In genomic region chr9:93022721-93023520, GRCh38 we compare ENCODE assay signal across 29 cellular contexts. TPM values are rescaled to one million over a fixed set of nuclear protein-coding genes. Genes with fewer than 3 reads are reported as not detected.
DNase-seq lines count a peak whose midpoint lies in the region; ATAC-seq and TF ChIP-seq lines count a peak whose summit lies in the region.
"Had no signal": no experiment of that assay in that cellular context is flagged by ENCODE, and none has a peak within 500 bp of the region (broad histone marks: within the 10 kb centered on the region; RNA-seq: fewer than 3 reads in every experiment).

No MANE protein-coding gene starts in this region.

- no peaks in the 10 kb centered on the region for H3K27me3 ChIP-seq in CD4-positive, CD25-positive, alpha-beta regulatory T cell (ENCODE audit: control insufficient read depth, insufficient read depth, low read length)
- H3K27me3 ChIP-seq in neuronal stem cell (ENCODE audit: control insufficient read depth in 3 of 3, insufficient read depth in 3 of 3, low read depth in 1 of 3, low read length in 3 of 3) (peaks cover 0 to 19% (median 0%) of the 10 kb centered on the region in 3 experiments), uterus (no peaks in the 10 kb centered on the region)
- H3K27me3 ChIP-seq: BE2C, neural progenitor cell, suprapubic skin had no signal

- no peak overlapping the region for H3K4ac ChIP-seq in neuronal stem cell (ENCODE audit: low read length)

- no peak overlapping the region for H4K8ac ChIP-seq in neuronal stem cell (ENCODE audit: low read depth, low read length)

- peak overlapping the region; percentile 82 for H3K27ac Mint-ChIP-seq in activated T-cell treated with anti-CD3 and anti-CD28 coated beads, Interleukin-2, amount 50 U/mL, for 72 hours
- H3K27ac Mint-ChIP-seq in CD4-positive, CD25-positive, alpha-beta regulatory T cell = peak overlapping the region; percentile 73 to 96 (median 89)
- H3K27ac Mint-ChIP-seq in activated T-helper 17 cell treated with anti-CD3 and anti-CD28 coated beads, Interleukin-2, amount 50 U/mL, for 72 hours = peak overlapping the region; percentile 66

- H2BK5ac ChIP-seq in neuronal stem cell (ENCODE audit: low read length) = no peak overlapping the region

- H3K9ac ChIP-seq in neuronal stem cell (ENCODE audit: low read depth, low read length, poor library complexity) = no peak overlapping the region
- H3K9ac ChIP-seq: neural progenitor cell had no signal

- H3K27me3 Mint-ChIP-seq in activated T-cell treated with anti-CD3 and anti-CD28 coated beads, Interleukin-2, amount 50 U/mL, for 72 hours (ENCODE audit: low read depth) = no peaks in the 10 kb centered on the region
- H3K27me3 Mint-ChIP-seq in CD4-positive, CD25-positive, alpha-beta regulatory T cell = no peaks in the 10 kb centered on the region
- no peaks in the 10 kb centered on the region for H3K27me3 Mint-ChIP-seq in activated T-helper 17 cell treated with anti-CD3 and anti-CD28 coated beads, Interleukin-2, amount 50 U/mL, for 72 hours

- TF ChIP-seq CTCF in uterus (IDR thresholded peaks at IDR 0.05) = no peak

- H4K91ac ChIP-seq in neuronal stem cell (ENCODE audit: low read depth, low read length, poor library complexity) = peak overlapping the region; percentile 35

- no CpG with 5 or more reads among the region's 23 CpGs for WGBS in neuronal stem cell (ENCODE audit: extremely low coverage in 2 of 2, insufficient read length in 2 of 2, insufficient replicate concordance in 1 of 2), 2 donors

- H3K36me3 Mint-ChIP-seq in activated T-cell treated with anti-CD3 and anti-CD28 coated beads, Interleukin-2, amount 50 U/mL, for 72 hours (ENCODE audit: insufficient read depth in 2 of 2) = peaks cover 6 to 7% of the 10 kb centered on the region in 2 donors
- H3K36me3 Mint-ChIP-seq in CD4-positive, CD25-positive, alpha-beta regulatory T cell = peaks cover 40% of the 10 kb centered on the region
- H3K36me3 Mint-ChIP-seq in activated T-helper 17 cell treated with anti-CD3 and anti-CD28 coated beads, Interleukin-2, amount 50 U/mL, for 72 hours (ENCODE audit: low read depth) = peaks cover 77% of the 10 kb centered on the region
- H3K36me3 Mint-ChIP-seq: neural progenitor cell had no signal

- no peak overlapping the region for H3K4me3 Mint-ChIP-seq in activated T-cell treated with anti-CD3 and anti-CD28 coated beads, Interleukin-2, amount 50 U/mL, for 72 hours
- H3K4me3 Mint-ChIP-seq in CD4-positive, CD25-positive, alpha-beta regulatory T cell = peak overlapping the region in 1 of 4 donors; percentile 15
- H3K4me3 Mint-ChIP-seq in activated T-helper 17 cell treated with anti-CD3 and anti-CD28 coated beads, Interleukin-2, amount 50 U/mL, for 72 hours = no peak overlapping the region
- H3K4me3 Mint-ChIP-seq: neural progenitor cell had no signal

- intact Hi-C loops in uterus (cut with DNase I; ENCODE audit: low total_unique reads) = no loop called here

- no peak for DNase-seq in activated T-cell treated with anti-CD3 and anti-CD28 coated beads, Interleukin-2, amount 50 U/mL, for 72 hours
- DNase-seq in activated T-cell treated with anti-CD3 and anti-CD28 coated beads for 4 hours (no peak), neuronal stem cell (ENCODE audit: low spot score) (no peak), dermis blood vessel endothelial cell (no peak), uterus (no peak), NCI-H2081 (lab: John Stamatoyannopoulos, UW) (no peak)
- no peak for DNase-seq in CD4-positive, CD25-positive, alpha-beta regulatory T cell
- DNase-seq: activated CD4-positive, alpha-beta T cell treated with anti-CD3 and anti-CD28 coated beads, Interleukin-2, amount 50 U/mL, for 1 hour; activated gamma-delta T cell treated with Interleukin-2 at 50 U/mL for 16 hours; BE2C; central memory CD4-positive, alpha-beta T cell; Kasumi-1; MV-4-11; NCI-H146; NCI-H510A treated with DMSO at 0.1 percent for 48 hours; NK-92 treated with Interleukin-12 subunit alpha and Interleukin-12 subunit beta, amount 100 ng/mL, for 24 hours; SHP77 treated with DMSO at 0.1 percent for 48 hours; stimulated activated CD8-positive, alpha-beta memory T cell treated with anti-CD3 and anti-CD28 coated beads, Interleukin-4, amount 100 ng/mL, for 48 hours had no signal

- H3K18ac ChIP-seq in neuronal stem cell (ENCODE audit: low read length) = peak overlapping the region; percentile 61

- H2AFZ ChIP-seq in neuronal stem cell (ENCODE audit: low read length) = no peak overlapping the region
- H2AFZ ChIP-seq: neural progenitor cell had no signal

- no peak overlapping the region for H3K14ac ChIP-seq in neuronal stem cell (ENCODE audit: low read length)

- no peaks in the 10 kb centered on the region for H3K9me3 Mint-ChIP-seq in activated T-cell treated with anti-CD3 and anti-CD28 coated beads, Interleukin-2, amount 50 U/mL, for 72 hours
- H3K9me3 Mint-ChIP-seq in CD4-positive, CD25-positive, alpha-beta regulatory T cell = no peaks in the 10 kb centered on the region
- no peaks in the 10 kb centered on the region for H3K9me3 Mint-ChIP-seq in activated T-helper 17 cell treated with anti-CD3 and anti-CD28 coated beads, Interleukin-2, amount 50 U/mL, for 72 hours
- H3K9me3 Mint-ChIP-seq: neural progenitor cell had no signal

- peaks cover 65% of the 10 kb centered on the region for H3K4me1 ChIP-seq in CD4-positive, CD25-positive, alpha-beta regulatory T cell (ENCODE audit: control insufficient read depth, insufficient read depth, low read length, poor library complexity, severe bottlenecking)
- H3K4me1 ChIP-seq in neuronal stem cell (ENCODE audit: control insufficient read depth in 2 of 2, insufficient read depth in 1 of 2, low read depth in 1 of 2, low read length in 2 of 2) (peaks cover 0 to 10% of the 10 kb centered on the region in 2 donors), uterus (no peaks in the 10 kb centered on the region)
- H3K4me1 ChIP-seq: BE2C, HAP-1, suprapubic skin had no signal

- peaks cover 77% of the 10 kb centered on the region for H3K36me3 ChIP-seq in CD4-positive, CD25-positive, alpha-beta regulatory T cell (ENCODE audit: control insufficient read depth, insufficient read depth, low read length)
- no peaks in the 10 kb centered on the region for H3K36me3 ChIP-seq in neuronal stem cell (replicated peaks in 1 of 2; ENCODE audit: control insufficient read depth in 2 of 2, insufficient read depth in 2 of 2, low read length in 2 of 2)
- no peaks in the 10 kb centered on the region for H3K36me3 ChIP-seq in uterus
- H3K36me3 ChIP-seq: BE2C, HAP-1, neural progenitor cell had no signal

- peak overlapping the region; percentile 52 for H3K23ac ChIP-seq in neuronal stem cell (ENCODE audit: low read depth, low read length, poor library complexity)

- H3K27ac ChIP-seq in CD4-positive, CD25-positive, alpha-beta regulatory T cell (ENCODE audit: insufficient read depth, low read length, poor library complexity, severe bottlenecking) = peak overlapping the region; percentile 45
- H3K27ac ChIP-seq in neuronal stem cell (replicated peaks; ENCODE audit: low read length) (no peak overlapping the region), uterus (no peak overlapping the region)
- H3K27ac ChIP-seq: HL-60, neural progenitor cell, suprapubic skin had no signal

- H2AK5ac ChIP-seq in neuronal stem cell (ENCODE audit: low read depth, low read length) = peak overlapping the region; percentile 40

- no peaks in the 10 kb centered on the region for H3K79me1 ChIP-seq in neuronal stem cell (ENCODE audit: low read depth, low read length)

- H2BK120ac ChIP-seq in neuronal stem cell (ENCODE audit: low read depth, low read length) = no peak overlapping the region

- no peak overlapping the region for H3K4me2 ChIP-seq in neuronal stem cell (ENCODE audit: insufficient read depth, low read length, poor library complexity, severe bottlenecking)
- H3K4me2 ChIP-seq: neural progenitor cell had no signal

- no peak overlapping the region for H2BK15ac ChIP-seq in neuronal stem cell (ENCODE audit: low read length)

- no peak for TF ChIP-seq POLR2A in uterus (IDR thresholded peaks at IDR 0.05)

- no peak for ATAC-seq in activated T-cell treated with anti-CD3 and anti-CD28 coated beads, Interleukin-2, amount 50 U/mL, for 72 hours (replicated peaks in 1 of 2)
- no peak for ATAC-seq in CD4-positive, CD25-positive, alpha-beta regulatory T cell (ENCODE audit: low read depth in 2 of 2)
- no peak for ATAC-seq in activated T-helper 17 cell treated with anti-CD3 and anti-CD28 coated beads, Interleukin-2, amount 50 U/mL, for 72 hours (replicated peaks)
- ATAC-seq: mucosa of descending colon had no signal

- no peaks in the 10 kb centered on the region for H3K9me3 ChIP-seq in CD4-positive, CD25-positive, alpha-beta regulatory T cell (ENCODE audit: control insufficient read depth in 2 of 2, low read length in 2 of 2)
- H3K9me3 ChIP-seq in neuronal stem cell (replicated peaks in 1 of 2; ENCODE audit: control insufficient read depth in 2 of 2, insufficient read depth in 1 of 2, low read depth in 1 of 2, low read length in 2 of 2) (no peaks in the 10 kb centered on the region), uterus (no peaks in the 10 kb centered on the region)
- H3K9me3 ChIP-seq: BE2C, HAP-1, mucosa of descending colon, suprapubic skin had no signal

- H3K4me3 ChIP-seq in CD4-positive, CD25-positive, alpha-beta regulatory T cell (ENCODE audit: low read depth, low read length) = no peak overlapping the region
- H3K4me3 ChIP-seq in neuronal stem cell (ENCODE audit: low read length in 2 of 2) (no peak overlapping the region), uterus (no peak overlapping the region)
- H3K4me3 ChIP-seq: HAP-1, lung, mucosa of descending colon, neural progenitor cell, suprapubic skin had no signal

- H3K4me1 Mint-ChIP-seq in activated T-cell treated with anti-CD3 and anti-CD28 coated beads, Interleukin-2, amount 50 U/mL, for 72 hours (ENCODE audit: low read depth) = peaks cover 70% of the 10 kb centered on the region
- peaks cover 12 to 88% (median 30%) of the 10 kb centered on the region in 4 donors for H3K4me1 Mint-ChIP-seq in CD4-positive, CD25-positive, alpha-beta regulatory T cell
- H3K4me1 Mint-ChIP-seq in activated T-helper 17 cell treated with anti-CD3 and anti-CD28 coated beads, Interleukin-2, amount 50 U/mL, for 72 hours = peaks cover 23% of the 10 kb centered on the region

- H2BK12ac ChIP-seq in neuronal stem cell (ENCODE audit: low read length) = no peak overlapping the region

RNA-seq across cellular contexts. Expression of gene SUSD3, which starts 35.6 kb away (rescaled TPM):
- 10 to 100 TPM; 53.1 to 56.8 TPM for total RNA-seq in activated T-cell treated with anti-CD3 and anti-CD28 coated beads, Interleukin-2, amount 50 U/mL, for 72 hours
- total RNA-seq in CD4-positive, CD25-positive, alpha-beta regulatory T cell = 68.7 TPM
- 100 to 1,000 TPM; 187 to 229 (median 210) TPM for polyA plus RNA-seq in CD4-positive, CD25-positive, alpha-beta regulatory T cell
- total RNA-seq in activated T-helper 17 cell treated with anti-CD3 and anti-CD28 coated beads, Interleukin-2, amount 50 U/mL, for 72 hours = 10 to 100 TPM; 45.4 to 68.4 TPM
- polyA plus RNA-seq in neuronal stem cell (2013, experiment 1 of 2) = 1.9 TPM
- polyA plus RNA-seq in neuronal stem cell (2013, experiment 2 of 2) = 2.0 TPM
- total RNA-seq in dermis blood vessel endothelial cell (not detected in 2 replicates), uterus (10 to 100 TPM in 3 of 4 donors, 1 to 10 TPM in 1; 9.3 to 52.7 (median 14.7) TPM)
- total RNA-seq: A673, astrocyte, dermis microvascular lymphatic vessel endothelial cell, glomerular endothelial cell had no signal

Comparison
In these comparisons a context has a peak if more than half of its experiments do, and no peak if none do; other contexts are left out.
1. RNA of gene SUSD3, which starts 35.6 kb away (total RNA-seq): 68.7 TPM in CD4-positive, CD25-positive, alpha-beta regulatory T cell (single experiment), 45.4 to 68.4 TPM in activated T-helper 17 cell treated with anti-CD3 and anti-CD28 coated beads, Interleukin-2, amount 50 U/mL, for 72 hours, 53.1 to 56.8 TPM in activated T-cell treated with anti-CD3 and anti-CD28 coated beads, Interleukin-2, amount 50 U/mL, for 72 hours and 9.3 to 52.7 TPM in uterus; not detected in dermis blood vessel endothelial cell; every median in the first group is over 10 times any median in the second.
2. Peak in every context shown above with its lines, with median percentiles within 50 percentile points of each other: H3K27ac Mint-ChIP-seq.